In genomic region chr18:65422544-65423136, GRCh38 we compare ENCODE assay signal across 22 cellular contexts.
"Had no signal": no experiment of that assay in that cellular context is flagged by ENCODE, and none has a peak within 500 bp of the region (broad histone marks: within the 10 kb centered on the region; RNA-seq: fewer than 3 reads in every experiment).

No MANE protein-coding gene starts in this region.

- H3K4me3 ChIP-seq: esophagus muscularis mucosa, lower lobe of right lung, mucosa of descending colon, pancreas, right lobe of liver, tibial artery, upper lobe of left lung, uterus had no signal

- H3K4me1 Mint-ChIP-seq: naive thymus-derived CD8-positive, alpha-beta T cell; neural crest cell; stimulated activated effector memory CD8-positive, alpha-beta T cell treated with anti-CD3 and anti-CD28 coated beads, Interleukin-12 subunit alpha, Interleukin-12 subunit beta, amount 100 ng/mL, for 72 hours had no signal

- H3K36me3 Mint-ChIP-seq: naive thymus-derived CD8-positive, alpha-beta T cell; stimulated activated effector memory CD8-positive, alpha-beta T cell treated with anti-CD3 and anti-CD28 coated beads, Interleukin-12 subunit alpha, Interleukin-12 subunit beta, amount 100 ng/mL, for 72 hours had no signal

- H3K27me3 Mint-ChIP-seq: dendritic cell treated with granulocyte-macrophage colony-stimulating factor and Interleukin-4, amounts not matched to agents 40 ng/mL and 50 ng/mL, for 4 days; effector memory CD8-positive, alpha-beta T cell; naive thymus-derived CD8-positive, alpha-beta T cell; progenitor cell of endocrine pancreas; stimulated activated naive CD8-positive, alpha-beta T cell treated with anti-CD3 and anti-CD28 coated beads, Interleukin-15, Interleukin-2, amounts not matched to agents 100 ng/mL and 50 ng/mL, for 24 hours had no signal

- H3K36me3 ChIP-seq: esophagus muscularis mucosa, lower lobe of right lung, pancreas, right lobe of liver, tibial artery, upper lobe of left lung, uterus had no signal

- H3K4me3 Mint-ChIP-seq: dendritic cell treated with granulocyte-macrophage colony-stimulating factor and Interleukin-4, amounts not matched to agents 40 ng/mL and 50 ng/mL, for 4 days; effector memory CD8-positive, alpha-beta T cell; naive thymus-derived CD8-positive, alpha-beta T cell; neural crest cell; stimulated activated effector memory CD8-positive, alpha-beta T cell treated with anti-CD3 and anti-CD28 coated beads, Interleukin-12 subunit alpha, Interleukin-12 subunit beta, amount 100 ng/mL, for 72 hours; stimulated activated naive CD8-positive, alpha-beta T cell treated with anti-CD3 and anti-CD28 coated beads, Interleukin-15, Interleukin-2, amounts not matched to agents 100 ng/mL and 50 ng/mL, for 24 hours had no signal

- H3K27ac ChIP-seq: epithelial cell of prostate, esophagus muscularis mucosa, lower lobe of right lung, pancreas, right lobe of liver, tibial artery, upper lobe of left lung, uterus had no signal

- DNase-seq: cerebellar nuclear complex; effector memory CD8-positive, alpha-beta T cell; foreskin fibroblast; hippocampal formation; lower lobe of right lung; mucosa of descending colon; naive thymus-derived CD8-positive, alpha-beta T cell; nucleus accumbens; pancreas; right lobe of liver; stimulated activated CD4-positive, alpha-beta T cell treated with anti-CD3 and anti-CD28 coated beads, Interleukin-4, amount 100 ng/mL, for 1 hour; stimulated activated CD8-positive, alpha-beta memory T cell treated with anti-CD3 and anti-CD28 coated beads, Interleukin-4, amount 100 ng/mL, for 48 hours; tibial artery; upper lobe of left lung; uterus had no signal

- ATAC-seq: effector memory CD8-positive, alpha-beta T cell; lower lobe of right lung; mucosa of descending colon; naive thymus-derived CD8-positive, alpha-beta T cell; pancreas; right lobe of liver; stimulated activated effector memory CD8-positive, alpha-beta T cell treated with anti-CD3 and anti-CD28 coated beads, Interleukin-12 subunit alpha, Interleukin-12 subunit beta, amount 100 ng/mL, for 72 hours had no signal

- H3K4me1 ChIP-seq: esophagus muscularis mucosa, lower lobe of right lung, pancreas, right lobe of liver, tibial artery, upper lobe of left lung, uterus had no signal

- H3K27ac Mint-ChIP-seq: dendritic cell treated with granulocyte-macrophage colony-stimulating factor and Interleukin-4, amounts not matched to agents 40 ng/mL and 50 ng/mL, for 4 days; effector memory CD8-positive, alpha-beta T cell; naive thymus-derived CD8-positive, alpha-beta T cell; progenitor cell of endocrine pancreas; stimulated activated effector memory CD8-positive, alpha-beta T cell treated with anti-CD3 and anti-CD28 coated beads, Interleukin-12 subunit alpha, Interleukin-12 subunit beta, amount 100 ng/mL, for 72 hours; stimulated activated naive CD8-positive, alpha-beta T cell treated with anti-CD3 and anti-CD28 coated beads, Interleukin-15, Interleukin-2, amounts not matched to agents 100 ng/mL and 50 ng/mL, for 24 hours had no signal

- H3K27me3 ChIP-seq: esophagus muscularis mucosa, pancreas, right lobe of liver, tibial artery, upper lobe of left lung, uterus had no signal

- H3K9me3 ChIP-seq: lower lobe of right lung, pancreas, right lobe of liver, tibial artery, upper lobe of left lung, uterus had no signal
